Comparison of ENCODE assay signal across 1 cellular context in genomic region chr20:25195014-25195961, GRCh38.
TF ChIP-seq lines count a peak whose summit lies in the region.

Gene ENTPD6 (plus strand): TSS chr20:25195712. CDS start chr20:25206537, 10,825 bp downstream.

TF ChIP-seq in HepG2, 621 proteins besides CTCF, POLR2A, EP300 and RAD21 (continued from another document and continues in another):
- TF ChIP-seq RERE (CRISPR knock-in tag; IDR thresholded peaks at IDR 0.05; ENCODE audit: low read depth) (peak; percentile 72), HDAC2 (CRISPR knock-in tag; IDR thresholded peaks at IDR 0.05) (peak; percentile 71), ZNF274 (CRISPR knock-in tag; IDR thresholded peaks at IDR 0.05) (no peak), ZNF790 (CRISPR knock-in tag; IDR thresholded peaks at IDR 0.05; ENCODE audit: borderline replicate concordance) (0 out of 2 replicates have a peak, but pooled peaks have one; percentile 42), ZC3H13 (CRISPR knock-in tag; IDR thresholded peaks at IDR 0.05) (no peak), RBFOX2 (IDR thresholded peaks at IDR 0.05; ENCODE audit: low read depth, low read length) (peak; percentile 98), SYNCRIP (IDR thresholded peaks at IDR 0.05; ENCODE audit: insufficient read depth, low read depth, low read length) (no peak), ZNF101 (CRISPR knock-in tag; IDR thresholded peaks at IDR 0.05; ENCODE audit: borderline replicate concordance, low read depth) (no peak; the same call in 1 of the 2 replicates), ZNF10 (CRISPR knock-in tag; IDR thresholded peaks at IDR 0.05; ENCODE audit: borderline replicate concordance, low read depth) (no peak), ZNF367 (CRISPR knock-in tag; IDR thresholded peaks at IDR 0.05; ENCODE audit: borderline replicate concordance) (0 out of 2 replicates have a peak, but pooled peaks have one; percentile 34), ATF7-NPFF (CRISPR knock-in tag; IDR thresholded peaks at IDR 0.05; ENCODE audit: low read depth) (peak; percentile 93; the same call in 1 of the 2 replicates), HNRNPH1 (optimal IDR thresholded peaks at IDR 0.05; ENCODE audit: low read depth, low read length) (no peak), TRIM24 (CRISPR knock-in tag; IDR thresholded peaks at IDR 0.05) (no peak), RELA (CRISPR knock-in tag; IDR thresholded peaks at IDR 0.05) (peak; percentile 51; the same call in 1 of the 2 replicates), NFYC (CRISPR knock-in tag; IDR thresholded peaks at IDR 0.05) (no peak; the same call in 1 of the 2 replicates), ZNF234 (CRISPR knock-in tag; conservative IDR thresholded peaks at IDR 0.05) (no peak), NFE2 (CRISPR knock-in tag; IDR thresholded peaks at IDR 0.05) (no peak), POLR2AphosphoS2 (IDR thresholded peaks at IDR 0.05; ENCODE audit: low read depth, low read length) (no peak), ZNF720 (CRISPR knock-in tag; IDR thresholded peaks at IDR 0.05) (no peak), ZNF768 (CRISPR knock-in tag; IDR thresholded peaks at IDR 0.05) (peak; percentile 70; the same call in 1 of the 2 replicates), PHB2 (IDR thresholded peaks at IDR 0.05; ENCODE audit: partially characterized antibody) (no peak), ZFAT (CRISPR knock-in tag; conservative IDR thresholded peaks at IDR 0.05) (no peak), ZNF672 (CRISPR knock-in tag; IDR thresholded peaks at IDR 0.05) (no peak), NR1H2 (CRISPR knock-in tag; IDR thresholded peaks at IDR 0.05; ENCODE audit: borderline replicate concordance, low read depth) (peak; percentile 93), CENPX (CRISPR knock-in tag; IDR thresholded peaks at IDR 0.05) (no peak), ZSCAN22 (CRISPR knock-in tag; IDR thresholded peaks at IDR 0.05) (peak; percentile 77), ZNF878 (CRISPR knock-in tag; IDR thresholded peaks at IDR 0.05) (no peak), ZNF891 (CRISPR knock-in tag; IDR thresholded peaks at IDR 0.05) (no peak; the same call in none of the 2 replicates), EED (CRISPR knock-in tag; IDR thresholded peaks at IDR 0.05) (no peak), RORA (CRISPR knock-in tag; IDR thresholded peaks at IDR 0.05) (no peak), PPARG (CRISPR knock-in tag; conservative IDR thresholded peaks at IDR 0.05) (no peak; the same call in 1 of the 2 replicates), CBX2 (IDR thresholded peaks at IDR 0.05; ENCODE audit: low read depth, low read length) (no peak), CBX2 (CRISPR knock-in tag; IDR thresholded peaks at IDR 0.05; ENCODE audit: low read depth) (0 out of 2 replicates have a peak, but pooled peaks have one; percentile 66), MAZ (IDR thresholded peaks at IDR 0.05; ENCODE audit: borderline replicate concordance, low read depth, low read length) (peak; percentile 99), MAZ (CRISPR knock-in tag; IDR thresholded peaks at IDR 0.05; ENCODE audit: low read depth) (peak; percentile 90), GMEB2 (CRISPR knock-in tag; IDR thresholded peaks at IDR 0.05; ENCODE audit: low read depth) (0 out of 2 replicates have a peak, but pooled peaks have one; percentile 43), SP1 (IDR thresholded peaks at IDR 0.05) (no peak), SP1 (CRISPR knock-in tag; IDR thresholded peaks at IDR 0.05) (peak; percentile 96), PHF21A (CRISPR knock-in tag; IDR thresholded peaks at IDR 0.05) (peak; percentile 54), ZNF12 (CRISPR knock-in tag; IDR thresholded peaks at IDR 0.05) (no peak), SMARCC2 (IDR thresholded peaks at IDR 0.05) (no peak), NFE2L1 (CRISPR knock-in tag; IDR thresholded peaks at IDR 0.05; ENCODE audit: borderline replicate concordance) (no peak), HOXA3 (CRISPR knock-in tag; IDR thresholded peaks at IDR 0.05) (peak; percentile 82), ZKSCAN8 (CRISPR knock-in tag; IDR thresholded peaks at IDR 0.05; ENCODE audit: borderline replicate concordance) (0 out of 2 replicates have a peak, but pooled peaks have one; percentile 16), ZNF556 (CRISPR knock-in tag; IDR thresholded peaks at IDR 0.05; ENCODE audit: borderline replicate concordance) (no peak), GLI4 (CRISPR knock-in tag; IDR thresholded peaks at IDR 0.05; ENCODE audit: borderline replicate concordance) (peak; percentile 59; the same call in 1 of the 2 replicates), ZBTB38 (CRISPR knock-in tag; IDR thresholded peaks at IDR 0.05) (peak; percentile 44; the same call in 1 of the 2 replicates), ZFX (CRISPR knock-in tag; IDR thresholded peaks at IDR 0.05; ENCODE audit: low read depth) (peak; percentile 97), ISL2 (CRISPR knock-in tag; IDR thresholded peaks at IDR 0.05) (peak; percentile 75), ZNF138 (CRISPR knock-in tag; IDR thresholded peaks at IDR 0.05; ENCODE audit: low read depth) (no peak), SIN3A (IDR thresholded peaks at IDR 0.05; ENCODE audit: borderline replicate concordance, low read depth, low read length) (peak; percentile 85; the same call in 1 of the 2 replicates), ZNF7 (CRISPR knock-in tag; IDR thresholded peaks at IDR 0.05) (0 out of 2 replicates have a peak, but pooled peaks have one; percentile 24), ZMAT5 (CRISPR knock-in tag; IDR thresholded peaks at IDR 0.05; ENCODE audit: borderline replicate concordance, low read depth) (no peak), ZNF841 (CRISPR knock-in tag; IDR thresholded peaks at IDR 0.05; ENCODE audit: borderline replicate concordance) (no peak), SNAI1 (CRISPR knock-in tag; IDR thresholded peaks at IDR 0.05; ENCODE audit: borderline replicate concordance) (peak; percentile 23; the same call in 1 of the 2 replicates), MIXL1 (CRISPR knock-in tag; IDR thresholded peaks at IDR 0.05) (peak; percentile 28; the same call in 1 of the 2 replicates), ZNF678 (CRISPR knock-in tag; IDR thresholded peaks at IDR 0.05) (peak; percentile 94), ZNF18 (CRISPR knock-in tag; IDR thresholded peaks at IDR 0.05; ENCODE audit: insufficient replicate concordance) (peak; percentile 17), IRF2 (CRISPR knock-in tag; IDR thresholded peaks at IDR 0.05) (peak; percentile 70; the same call in 1 of the 2 replicates)
- TF ChIP-seq, protein P1, sequence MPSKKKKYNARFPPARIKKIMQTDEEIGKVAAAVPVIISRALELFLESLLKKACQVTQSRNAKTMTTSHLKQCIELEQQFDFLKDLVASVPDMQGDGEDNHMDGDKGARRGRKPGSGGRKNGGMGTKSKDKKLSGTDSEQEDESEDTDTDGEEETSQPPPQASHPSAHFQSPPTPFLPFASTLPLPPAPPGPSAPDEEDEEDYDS (CRISPR knock-in tag; IDR thresholded peaks at IDR 0.05), result peak; percentile 86
- TF ChIP-seq, protein P2, sequence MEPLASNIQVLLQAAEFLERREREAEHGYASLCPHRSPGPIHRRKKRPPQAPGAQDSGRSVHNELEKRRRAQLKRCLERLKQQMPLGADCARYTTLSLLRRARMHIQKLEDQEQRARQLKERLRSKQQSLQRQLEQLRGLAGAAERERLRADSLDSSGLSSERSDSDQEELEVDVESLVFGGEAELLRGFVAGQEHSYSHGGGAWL (CRISPR knock-in tag; IDR thresholded peaks at IDR 0.05), result peak; percentile 96
- TF ChIP-seq, protein P3, sequence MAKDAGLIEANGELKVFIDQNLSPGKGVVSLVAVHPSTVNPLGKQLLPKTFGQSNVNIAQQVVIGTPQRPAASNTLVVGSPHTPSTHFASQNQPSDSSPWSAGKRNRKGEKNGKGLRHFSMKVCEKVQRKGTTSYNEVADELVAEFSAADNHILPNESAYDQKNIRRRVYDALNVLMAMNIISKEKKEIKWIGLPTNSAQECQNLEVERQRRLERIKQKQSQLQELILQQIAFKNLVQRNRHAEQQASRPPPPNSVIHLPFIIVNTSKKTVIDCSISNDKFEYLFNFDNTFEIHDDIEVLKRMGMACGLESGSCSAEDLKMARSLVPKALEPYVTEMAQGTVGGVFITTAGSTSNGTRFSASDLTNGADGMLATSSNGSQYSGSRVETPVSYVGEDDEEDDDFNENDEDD (CRISPR knock-in tag; IDR thresholded peaks at IDR 0.05; ENCODE audit: borderline replicate concordance), result peak; percentile 75
